ENCODE assay signal across 1 cellular context in genomic region chr7:158881731-158882130, GRCh38.
TF ChIP-seq lines count a peak whose summit lies in the region.

No MANE protein-coding gene starts in this region.

TF ChIP-seq in WTC11, 78 proteins besides CTCF, POLR2A, EP300 and RAD21 (continued from another document):
- TF ChIP-seq ZNF281 (CRISPR knock-in tag; IDR thresholded peaks at IDR 0.05), result no peak
- no peak for TF ChIP-seq SP1 (CRISPR knock-in tag; conservative IDR thresholded peaks at IDR 0.05)
